Comparison of ENCODE assay signal across 1 cellular context in the genomic region with DNA sequence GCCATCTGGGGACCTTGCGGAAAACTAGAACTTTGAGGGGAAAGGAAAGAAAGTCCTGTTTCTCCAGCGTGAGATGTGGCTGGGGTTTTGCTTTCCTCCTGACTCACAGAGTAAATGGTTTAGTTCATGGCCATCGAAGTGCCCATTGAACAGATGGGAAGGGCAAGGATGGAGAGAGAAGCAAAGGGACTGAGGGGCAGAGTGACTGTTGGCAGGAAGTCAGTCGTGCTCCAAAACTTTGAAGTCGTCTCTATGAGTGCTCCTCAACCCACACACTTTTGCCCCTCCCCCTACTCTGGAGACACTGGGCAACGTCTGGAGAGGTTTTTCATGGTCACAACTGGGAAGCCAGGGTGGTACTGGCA.
TF ChIP-seq lines count a peak whose summit lies in the region.

No MANE protein-coding gene starts in this region.

TF ChIP-seq in GM12878, 131 proteins besides CTCF, POLR2A, EP300 and RAD21 (continued from another document):
- TF ChIP-seq, protein P1, sequence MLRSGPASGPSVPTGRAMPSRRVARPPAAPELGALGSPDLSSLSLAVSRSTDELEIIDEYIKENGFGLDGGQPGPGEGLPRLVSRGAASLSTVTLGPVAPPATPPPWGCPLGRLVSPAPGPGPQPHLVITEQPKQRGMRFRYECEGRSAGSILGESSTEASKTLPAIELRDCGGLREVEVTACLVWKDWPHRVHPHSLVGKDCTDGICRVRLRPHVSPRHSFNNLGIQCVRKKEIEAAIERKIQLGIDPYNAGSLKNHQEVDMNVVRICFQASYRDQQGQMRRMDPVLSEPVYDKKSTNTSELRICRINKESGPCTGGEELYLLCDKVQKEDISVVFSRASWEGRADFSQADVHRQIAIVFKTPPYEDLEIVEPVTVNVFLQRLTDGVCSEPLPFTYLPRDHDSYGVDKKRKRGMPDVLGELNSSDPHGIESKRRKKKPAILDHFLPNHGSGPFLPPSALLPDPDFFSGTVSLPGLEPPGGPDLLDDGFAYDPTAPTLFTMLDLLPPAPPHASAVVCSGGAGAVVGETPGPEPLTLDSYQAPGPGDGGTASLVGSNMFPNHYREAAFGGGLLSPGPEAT (IDR thresholded peaks at IDR 0.05; ENCODE audit: low read depth): 0 out of 2 replicates have a peak, but pooled peaks have one; percentile 25
- TF ChIP-seq NFIC (IDR thresholded peaks at IDR 0.05; ENCODE audit: low read depth, low read length) (no peak), CHD1 (IDR thresholded peaks at IDR 0.05; ENCODE audit: low read depth, low read length) (no peak), KDM1A (IDR thresholded peaks at IDR 0.05; ENCODE audit: borderline replicate concordance) (no peak), CHD4 (IDR thresholded peaks at IDR 0.05) (no peak), TCF7 (IDR thresholded peaks at IDR 0.05; ENCODE audit: borderline replicate concordance) (no peak), NFXL1 (IDR thresholded peaks at IDR 0.05; ENCODE audit: borderline replicate concordance) (peak; percentile 75; the same call in 1 of the 2 replicates), NBN (IDR thresholded peaks at IDR 0.05) (no peak), SUZ12 (IDR thresholded peaks at IDR 0.05; ENCODE audit: unreplicated experiment) (no peak), DPF2 (IDR thresholded peaks at IDR 0.05) (0 out of 2 replicates have a peak, but pooled peaks have one; percentile 46), WRNIP1 (IDR thresholded peaks at IDR 0.05; ENCODE audit: borderline replicate concordance, low read depth, low read length) (no peak), SREBF1 (IDR thresholded peaks at IDR 0.05; ENCODE audit: low read length) (no peak), RFX5 (IDR thresholded peaks at IDR 0.05; ENCODE audit: low read depth, low read length) (no peak), TCF12 (IDR thresholded peaks at IDR 0.05; ENCODE audit: low read depth, low read length) (no peak), SMARCA5 (IDR thresholded peaks at IDR 0.05) (peak; percentile 91), SMAD1 (IDR thresholded peaks at IDR 0.05; ENCODE audit: low read depth, partially characterized antibody) (no peak), MYB (IDR thresholded peaks at IDR 0.05; ENCODE audit: borderline replicate concordance, low read depth, low read length) (no peak), IKZF2 (IDR thresholded peaks at IDR 0.05) (no peak; a peak in 1 of 4 replicates), ZNF687 (IDR thresholded peaks at IDR 0.05) (peak; percentile 53), GABPA (IDR thresholded peaks at IDR 0.05; ENCODE audit: low read depth) (no peak), ZNF217 (IDR thresholded peaks at IDR 0.05) (peak; percentile 94), POU2F2 (IDR thresholded peaks at IDR 0.05; ENCODE audit: borderline replicate concordance, low read depth, low read length) (no peak), BHLHE40 (IDR thresholded peaks at IDR 0.05; ENCODE audit: borderline replicate concordance in 1 of 2, low read depth in 2 of 2, low read length in 1 of 2) (no peak), MYC (IDR thresholded peaks at IDR 0.05; ENCODE audit: insufficient read depth, insufficient read length, insufficient replicate concordance, low read length, severe bottlenecking) (no peak), BMI1 (IDR thresholded peaks at IDR 0.05; ENCODE audit: borderline replicate concordance) (peak; percentile 28; the same call in 1 of the 2 replicates), ZZZ3 (IDR thresholded peaks at IDR 0.05; ENCODE audit: control insufficient read depth, insufficient read length, low read depth) (no peak)
- TF ChIP-seq, protein P2, sequence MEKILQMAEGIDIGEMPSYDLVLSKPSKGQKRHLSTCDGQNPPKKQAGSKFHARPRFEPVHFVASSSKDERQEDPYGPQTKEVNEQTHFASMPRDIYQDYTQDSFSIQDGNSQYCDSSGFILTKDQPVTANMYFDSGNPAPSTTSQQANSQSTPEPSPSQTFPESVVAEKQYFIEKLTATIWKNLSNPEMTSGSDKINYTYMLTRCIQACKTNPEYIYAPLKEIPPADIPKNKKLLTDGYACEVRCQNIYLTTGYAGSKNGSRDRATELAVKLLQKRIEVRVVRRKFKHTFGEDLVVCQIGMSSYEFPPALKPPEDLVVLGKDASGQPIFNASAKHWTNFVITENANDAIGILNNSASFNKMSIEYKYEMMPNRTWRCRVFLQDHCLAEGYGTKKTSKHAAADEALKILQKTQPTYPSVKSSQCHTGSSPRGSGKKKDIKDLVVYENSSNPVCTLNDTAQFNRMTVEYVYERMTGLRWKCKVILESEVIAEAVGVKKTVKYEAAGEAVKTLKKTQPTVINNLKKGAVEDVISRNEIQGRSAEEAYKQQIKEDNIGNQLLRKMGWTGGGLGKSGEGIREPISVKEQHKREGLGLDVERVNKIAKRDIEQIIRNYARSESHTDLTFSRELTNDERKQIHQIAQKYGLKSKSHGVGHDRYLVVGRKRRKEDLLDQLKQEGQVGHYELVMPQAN (conservative IDR thresholded peaks at IDR 0.05): peak; percentile 65; the same call in 1 of the 2 replicates
- TF ChIP-seq, protein P3, sequence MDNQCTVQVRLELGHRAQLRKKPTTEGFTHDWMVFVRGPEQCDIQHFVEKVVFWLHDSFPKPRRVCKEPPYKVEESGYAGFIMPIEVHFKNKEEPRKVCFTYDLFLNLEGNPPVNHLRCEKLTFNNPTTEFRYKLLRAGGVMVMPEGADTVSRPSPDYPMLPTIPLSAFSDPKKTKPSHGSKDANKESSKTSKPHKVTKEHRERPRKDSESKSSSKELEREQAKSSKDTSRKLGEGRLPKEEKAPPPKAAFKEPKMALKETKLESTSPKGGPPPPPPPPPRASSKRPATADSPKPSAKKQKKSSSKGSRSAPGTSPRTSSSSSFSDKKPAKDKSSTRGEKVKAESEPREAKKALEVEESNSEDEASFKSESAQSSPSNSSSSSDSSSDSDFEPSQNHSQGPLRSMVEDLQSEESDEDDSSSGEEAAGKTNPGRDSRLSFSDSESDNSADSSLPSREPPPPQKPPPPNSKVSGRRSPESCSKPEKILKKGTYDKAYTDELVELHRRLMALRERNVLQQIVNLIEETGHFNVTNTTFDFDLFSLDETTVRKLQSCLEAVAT (IDR thresholded peaks at IDR 0.05): 0 out of 2 replicates have a peak, but pooled peaks have one; percentile 29
